19 cellular contexts compared by ENCODE assay signal in the genomic region with DNA sequence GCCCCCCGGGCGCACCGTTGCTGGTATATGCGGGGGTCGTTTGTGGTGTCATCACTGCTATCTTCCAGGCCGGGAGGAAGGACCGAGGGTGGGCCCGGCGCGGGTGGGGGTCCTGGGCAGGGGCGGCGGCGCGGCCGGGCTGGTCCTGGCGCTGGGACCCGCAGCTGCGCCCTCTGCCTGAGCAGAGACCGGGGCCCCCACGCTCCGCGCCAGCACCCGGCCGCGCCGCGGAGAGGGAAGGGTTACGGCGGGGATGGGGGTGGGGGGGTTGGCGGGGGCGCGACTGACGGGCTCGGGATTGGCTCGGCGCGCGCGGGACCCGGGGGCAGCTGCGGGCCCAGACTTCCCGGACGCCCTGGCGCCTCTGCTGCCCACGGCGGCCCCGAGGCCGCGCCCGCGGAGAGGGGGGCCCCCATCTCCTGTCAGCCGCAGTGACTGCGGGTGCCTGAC. TPM values are rescaled to one million over a fixed set of nuclear protein-coding genes. Genes with fewer than 3 reads are reported as not detected.
DNase-seq lines count a peak whose midpoint lies in the region; FAIRE-seq and TF ChIP-seq lines count a peak whose summit lies in the region.
"Had no signal": no experiment of that assay in that cellular context is flagged by ENCODE, and none has a peak within 500 bp of the region (broad histone marks: within the 10 kb centered on the region; RNA-seq: fewer than 3 reads in every experiment).

No MANE protein-coding gene starts in this region.

- H3K9ac ChIP-seq in kidney (ENCODE audit: low read length in 2 of 2) (no peak overlapping the region), endodermal cell (ENCODE audit: extremely low read depth, low read length, poor library complexity, severe bottlenecking) (no peak overlapping the region)

- peaks cover 8 to 44% of the 10 kb centered on the region in 2 donors for H3K27me3 ChIP-seq in breast epithelium
- no peaks in the 10 kb centered on the region for H3K27me3 ChIP-seq in ascending aorta
- H3K27me3 ChIP-seq in transverse colon, result peaks cover 75% of the 10 kb centered on the region
- peaks cover 20% of the 10 kb centered on the region for H3K27me3 ChIP-seq in endodermal cell (ENCODE audit: control insufficient read depth, insufficient read depth, low read length, poor library complexity, severe bottlenecking)

- in situ Hi-C loops in transverse colon (cut with MboI; ENCODE audit: low pct_ligation_motif_present in 1 of 4, low pct_unique_long_range_greater_than_20kb in 1 of 4, low sequenced_read_pairs in 3 of 4), result no loop called here

- no peaks in the 10 kb centered on the region for H3K36me3 ChIP-seq in breast epithelium
- no peaks in the 10 kb centered on the region for H3K36me3 ChIP-seq in ascending aorta
- H3K36me3 ChIP-seq in kidney (ENCODE audit: control insufficient read depth in 1 of 2, insufficient read depth in 2 of 2, low read length in 2 of 2), result no peaks in the 10 kb centered on the region
- H3K36me3 ChIP-seq in transverse colon, result no peaks in the 10 kb centered on the region
- no peaks in the 10 kb centered on the region for H3K36me3 ChIP-seq in endodermal cell (ENCODE audit: control insufficient read depth, insufficient read depth, low read length)
- H3K36me3 ChIP-seq: neutrophil had no signal

- no peak for FAIRE-seq in kidney (lab: Jason Lieb, UNC)

- WGBS in transverse colon (ENCODE audit: low coverage in 1 of 2), 2 donors, result 16% methylated on average over 22 of the region's 53 CpGs; no CpG with 5 or more reads in 1 of the 2 donors
- WGBS in endodermal cell (ENCODE audit: insufficient coverage in 1 of 2, insufficient read length in 1 of 2), 2 experiments, result 46 to 94% methylated on average over 19 to 44 of the region's 53 CpGs

- TF ChIP-seq POLR2A in breast epithelium (IDR thresholded peaks at IDR 0.05) (no peak), transverse colon (IDR thresholded peaks at IDR 0.05) (no peak)

- peak in 1 of 2 donors; percentile 48 for DNase-seq in breast epithelium (ENCODE audit: low spot score in 2 of 2)
- DNase-seq in MCF 10A (ENCODE audit: unreplicated experiment), result no peak
- DNase-seq in ascending aorta (ENCODE audit: low spot score in 2 of 2), result peak in 1 of 2 donors; percentile 52
- DNase-seq in kidney, result peak; percentile 75
- peak; percentile 7 for DNase-seq in transverse colon
- no peak for DNase-seq in endodermal cell
- DNase-seq in LoVo (ENCODE audit: low spot score), result no peak
- no peak for DNase-seq in DMS153 treated with DMSO at 0.1 percent for 48 hours (lab: John Stamatoyannopoulos, UW; ENCODE audit: unreplicated experiment)
- DNase-seq: activated T-cell treated with anti-CD3 and anti-CD28 coated beads, Interleukin-2, amount 50 U/mL, for 4 hours; foreskin keratinocyte; GF-D8; Karpas-422; mesendoderm; NCI-H446; SHP77 treated with DMSO at 0.1 percent for 48 hours had no signal

- CTCF ChIA-PET in MCF 10A (lab: Yijun Ruan, JAX), result no interaction called here

- POLR2A ChIA-PET in MCF 10A (lab: Yijun Ruan, JAX), result no interaction called here

- H3K27ac Mint-ChIP-seq in MCF 10A (ENCODE audit: low read depth, unreplicated experiment), result no peak overlapping the region
- H3K27ac Mint-ChIP-seq in endodermal cell, result no peak overlapping the region
- H3K27ac Mint-ChIP-seq: activated naive CD8-positive, alpha-beta T cell treated with anti-CD3 and anti-CD28 coated beads, Interleukin-2, amount 10 ng/mL, durations not matched to agents 7 days and 5 days had no signal

- no peak overlapping the region for H3K4me3 Mint-ChIP-seq in MCF 10A (ENCODE audit: unreplicated experiment)
- no peak overlapping the region for H3K4me3 Mint-ChIP-seq in endodermal cell
- H3K4me3 Mint-ChIP-seq: activated naive CD8-positive, alpha-beta T cell treated with anti-CD3 and anti-CD28 coated beads, Interleukin-2, amount 10 ng/mL, durations not matched to agents 7 days and 5 days; activated T-cell treated with anti-CD3 and anti-CD28 coated beads, Interleukin-2, amount 50 U/mL, for 4 hours had no signal

- H3K36me3 Mint-ChIP-seq in MCF 10A (ENCODE audit: insufficient read depth, unreplicated experiment) (peaks cover 6% of the 10 kb centered on the region), endodermal cell (ENCODE audit: low read depth) (peaks cover 5% of the 10 kb centered on the region)
- H3K36me3 Mint-ChIP-seq: activated naive CD8-positive, alpha-beta T cell treated with anti-CD3 and anti-CD28 coated beads, Interleukin-2, amount 10 ng/mL, durations not matched to agents 7 days and 5 days had no signal

- H3K4me1 Mint-ChIP-seq in MCF 10A (ENCODE audit: insufficient read depth, unreplicated experiment) (peaks cover 27% of the 10 kb centered on the region), endodermal cell (peaks cover 13% of the 10 kb centered on the region)

- H3K4me3 ChIP-seq in breast epithelium (peak overlapping the region in 2 of 3 donors; percentile 22 to 56), ascending aorta (peak overlapping the region; percentile 21 to 59), kidney (ENCODE audit: low read length in 2 of 2) (no peak overlapping the region), transverse colon (peak overlapping the region in 2 of 4 donors; percentile 7 to 14), endodermal cell (ENCODE audit: low read length) (no peak overlapping the region)
- H3K4me3 ChIP-seq: skin epidermis had no signal

- H3K9me3 Mint-ChIP-seq in MCF 10A (ENCODE audit: unreplicated experiment) (no peaks in the 10 kb centered on the region), endodermal cell (peaks cover 2% of the 10 kb centered on the region)
- H3K9me3 Mint-ChIP-seq: activated T-cell treated with anti-CD3 and anti-CD28 coated beads, Interleukin-2, amount 50 U/mL, for 4 hours had no signal

- TF ChIP-seq EP300 in transverse colon (IDR thresholded peaks at IDR 0.05; ENCODE audit: low read depth), result no peak

- peaks cover 0 to 6% of the 10 kb centered on the region in 2 donors for H3K4me1 ChIP-seq in breast epithelium
- H3K4me1 ChIP-seq in ascending aorta, result peaks cover 0 to 3% of the 10 kb centered on the region in 2 donors
- H3K4me1 ChIP-seq in kidney (ENCODE audit: control insufficient read depth in 1 of 2, insufficient read depth in 1 of 2, low read depth in 1 of 2, low read length in 2 of 2), result peaks cover 0 to 30% of the 10 kb centered on the region in 2 donors
- peaks cover 0 to 41% (median 21%) of the 10 kb centered on the region in 4 donors for H3K4me1 ChIP-seq in transverse colon
- H3K4me1 ChIP-seq in endodermal cell (ENCODE audit: control insufficient read depth, insufficient read depth, low read length), result peaks cover 13% of the 10 kb centered on the region
- H3K4me1 ChIP-seq: foreskin keratinocyte had no signal

- H3K9me3 ChIP-seq in breast epithelium, result no peaks in the 10 kb centered on the region
- no peaks in the 10 kb centered on the region for H3K9me3 ChIP-seq in ascending aorta
- no peaks in the 10 kb centered on the region for H3K9me3 ChIP-seq in kidney (ENCODE audit: control insufficient read depth in 1 of 2, low read length in 2 of 2)
- no peaks in the 10 kb centered on the region for H3K9me3 ChIP-seq in transverse colon
- H3K9me3 ChIP-seq in endodermal cell (ENCODE audit: control insufficient read depth, low read length), result no peaks in the 10 kb centered on the region
- H3K9me3 ChIP-seq: neutrophil had no signal

- H3K27me3 Mint-ChIP-seq in MCF 10A (ENCODE audit: insufficient read depth, unreplicated experiment) (peaks cover 36% of the 10 kb centered on the region), endodermal cell (ENCODE audit: insufficient read depth) (peaks cover 67% of the 10 kb centered on the region)

- intact Hi-C loops in breast epithelium (cut with DNase I; ENCODE audit: low total_unique reads) (no loop called here), MCF 10A (cut with micrococcal nuclease) (no loop called here), ascending aorta (cut with DNase I) (loop anchor here (5.0 kb wide), 1 partner anchor 47 kb away; the partner anchor contains the start of gene NOC2L), kidney (cut with DNase I) (no loop called here), transverse colon (cut with DNase I; ENCODE audit: low total_unique reads) (loop anchor here (5.0 kb wide), 1 partner anchor 57 kb away; the partner anchor contains the start of gene PLEKHN1)

- BruUV-seq in MCF 10A (replicated peaks; lab: Mats Ljungman, UMichigan), result no TSS peak

- H3K27ac ChIP-seq in breast epithelium, result no peak overlapping the region
- H3K27ac ChIP-seq in ascending aorta, result no peak overlapping the region
- no peak overlapping the region for H3K27ac ChIP-seq in kidney (ENCODE audit: low read depth in 2 of 2, low read length in 2 of 2)
- no peak overlapping the region for H3K27ac ChIP-seq in transverse colon
- H3K27ac ChIP-seq in endodermal cell (ENCODE audit: low read depth, low read length), result no peak overlapping the region
- H3K27ac ChIP-seq: foreskin keratinocyte, neutrophil had no signal

- TF ChIP-seq CTCF in breast epithelium (IDR thresholded peaks at IDR 0.05) (no peak), MCF 10A (IDR thresholded peaks at IDR 0.05; ENCODE audit: unreplicated experiment) (no peak), ascending aorta (IDR thresholded peaks at IDR 0.05) (no peak), kidney (IDR thresholded peaks at IDR 0.05; ENCODE audit: borderline replicate concordance, extremely low read depth, insufficient read depth) (no peak), transverse colon (IDR thresholded peaks at IDR 0.05) (no peak), endodermal cell (conservative IDR thresholded peaks at IDR 0.05) (no peak)

RNA-seq across cellular contexts. Expression of gene SAMD11, which starts 13.8 kb away (rescaled TPM):
- total RNA-seq in breast epithelium (10 to 100 TPM in 1 of 3 donors, 1 to 10 TPM in 1, under 1 TPM in 1; 0.16 to 23.0 (median 2.9) TPM), MCF 10A (2022) (not detected in 2 replicates), ascending aorta (9.7 TPM), kidney (21.4 TPM), transverse colon (10 to 100 TPM in 1 of 4 donors, 1 to 10 TPM in 2, not detected in 1; 2.2 to 26.9 (median 3.0) TPM), endodermal cell (100 to 1,000 TPM; 152 to 156 TPM)
- polyA plus RNA-seq in kidney (ENCODE audit: insufficient read depth, low read depth, low replicate concordance), result 13.3 TPM
- 28.0 TPM for polyA plus RNA-seq in endodermal cell (2013, experiment 1 of 2)
- polyA plus RNA-seq in endodermal cell (2013, experiment 2 of 2), result 26.1 TPM
- total RNA-seq: activated T-cell treated with anti-CD3 and anti-CD28 coated beads, Interleukin-2, amount 50 U/mL, for 4 hours; foreskin keratinocyte; T-helper 2 cell treated with Interferon-gamma antibody and Interleukin-4, amounts not matched to agents 100 ng/mL and 5 ng/mL, for 36 hours had no signal

RNA-seq across cellular contexts. Expression of gene NOC2L, which starts 49.2 kb away (rescaled TPM):
- total RNA-seq in breast epithelium (10 to 100 TPM; 36.2 to 38.7 (median 38.2) TPM), MCF 10A (2022) (117 and 136 TPM in 2 replicates), ascending aorta (33.2 TPM), kidney (65.5 TPM), transverse colon (10 to 100 TPM; 17.6 to 50.4 (median 31.6) TPM), endodermal cell (10 to 100 TPM; 83.5 to 97.3 TPM)
- polyA plus RNA-seq in kidney (ENCODE audit: insufficient read depth, low read depth, low replicate concordance), result 42.4 TPM
- 62.0 TPM for polyA plus RNA-seq in endodermal cell (2013, experiment 1 of 2)
- 55.3 TPM for polyA plus RNA-seq in endodermal cell (2013, experiment 2 of 2)

RNA-seq across cellular contexts. Expression of gene KLHL17, which starts 50.5 kb away (rescaled TPM):
- 10 to 100 TPM in 1 of 3 donors, 1 to 10 TPM in 2; 5.4 to 18.0 (median 10.0) TPM for total RNA-seq in breast epithelium
- 15.1 and 18.1 TPM in 2 replicates for total RNA-seq in MCF 10A (2022)
- total RNA-seq in ascending aorta, result 16.6 TPM
- 11.5 TPM for total RNA-seq in kidney
- 6.9 TPM for polyA plus RNA-seq in kidney (ENCODE audit: insufficient read depth, low read depth, low replicate concordance)
- total RNA-seq in transverse colon, result 10 to 100 TPM; 10.8 to 26.1 (median 11.4) TPM
- total RNA-seq in endodermal cell, result 10 to 100 TPM; 49.2 to 58.2 TPM
- polyA plus RNA-seq in endodermal cell (2013, experiment 1 of 2), result 41.1 TPM
- polyA plus RNA-seq in endodermal cell (2013, experiment 2 of 2), result 32.2 TPM

RNA-seq across cellular contexts. Expression of gene PLEKHN1, which starts 56.4 kb away (rescaled TPM):
- total RNA-seq in breast epithelium (1 to 10 TPM in 2 of 3 donors, under 1 TPM in 1; 0.16 to 2.8 (median 1.6) TPM), MCF 10A (2022) (7.9 and 11.1 TPM in 2 replicates), ascending aorta (not detected), kidney (14.3 TPM), transverse colon (1 to 10 TPM in 1 of 4 donors, under 1 TPM in 1, not detected in 2; 0.14 to 1.4 TPM), endodermal cell (1 to 10 TPM; 1.5 to 4.6 TPM)
- polyA plus RNA-seq in kidney (ENCODE audit: insufficient read depth, low read depth, low replicate concordance), result not detected
- polyA plus RNA-seq in endodermal cell (2013, experiment 1 of 2), result not detected
- polyA plus RNA-seq in endodermal cell (2013, experiment 2 of 2), result 0.29 TPM

Comparison
In these comparisons a context has a peak if more than half of its experiments do, and no peak if none do; other contexts are left out.
1. DNase-seq: peak in kidney (single experiment) and transverse colon (single experiment); none in MCF 10A (single experiment), endodermal cell (single experiment), LoVo (single experiment) and DMS153 treated with DMSO at 0.1 percent for 48 hours (single experiment).
2. H3K4me3 ChIP-seq: peak in breast epithelium (2 of 3) and ascending aorta (2 of 2); none in kidney (0 of 2) and endodermal cell (single experiment).
3. intact Hi-C loops: an anchor here in ascending aorta (5.0 kb wide) and transverse colon (5.0 kb wide); none called in breast epithelium, MCF 10A and kidney.